Comparison of ENCODE assay signal across 15 cellular contexts in the genomic region with DNA sequence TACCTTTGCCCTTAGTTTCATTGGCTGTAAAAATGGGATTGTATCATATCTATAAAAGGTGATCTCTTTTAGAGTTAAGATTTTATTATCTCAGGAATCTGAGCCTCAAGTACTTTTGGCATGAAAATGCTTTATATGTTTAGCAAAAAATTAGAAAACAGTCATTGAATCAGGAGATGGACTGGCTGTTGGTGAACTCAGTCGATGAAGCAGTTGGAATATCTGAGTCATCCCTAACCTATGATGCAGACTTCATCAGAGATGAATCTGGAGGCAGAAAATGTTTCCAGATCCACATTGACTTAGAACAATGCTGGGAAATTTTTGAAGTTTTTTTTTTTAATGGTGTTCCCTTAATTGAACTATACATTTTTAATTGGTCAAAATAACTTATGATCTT.
DNase-seq lines count a peak whose midpoint lies in the region; ATAC-seq, FAIRE-seq and TF ChIP-seq lines count a peak whose summit lies in the region.
"Had no signal": no experiment of that assay in that cellular context is flagged by ENCODE, and none has a peak within 500 bp of the region (broad histone marks: within the 10 kb centered on the region; RNA-seq: fewer than 3 reads in every experiment).

No MANE protein-coding gene starts in this region.

- H3K4me3 ChIP-seq in epithelial cell of esophagus (ENCODE audit: low read length) (no peak overlapping the region), A673 (ENCODE audit: low read depth, low read length, poor library complexity, severe bottlenecking) (no peak overlapping the region)
- H3K4me3 ChIP-seq: lower lobe of right lung had no signal

- POLR2A ChIA-PET in A673 (lab: Charles Lee; ENCODE audit: low non-redundant PET) = no interaction called here

- H3K9me3 Mint-ChIP-seq in osteocyte (ENCODE audit: unreplicated experiment) = peaks cover 4% of the 10 kb centered on the region
- H3K9me3 Mint-ChIP-seq: brain; stimulated activated naive CD8-positive, alpha-beta T cell treated with anti-CD3 and anti-CD28 coated beads, Interleukin-15, Interleukin-2, amounts not matched to agents 100 ng/mL and 50 ng/mL, for 24 hours had no signal

- H3K4me1 ChIP-seq in A673 (ENCODE audit: insufficient read depth, low read length, poor library complexity, severe bottlenecking) = peaks cover 5% of the 10 kb centered on the region
- H3K4me1 ChIP-seq: lower lobe of right lung had no signal

- no TSS peak for BruUV-seq in A673 (replicated peaks; lab: Mats Ljungman, UMichigan)

- H3K36me3 ChIP-seq in A673 (ENCODE audit: insufficient read depth, low read length, poor library complexity, severe bottlenecking) = no peaks in the 10 kb centered on the region
- H3K36me3 ChIP-seq: lower lobe of right lung had no signal

- no peak for ATAC-seq in HG03469 (IDR thresholded peaks at IDR 0.05; ENCODE audit: unreplicated experiment)
- ATAC-seq: lower lobe of right lung had no signal

- CTCF ChIA-PET in A673 (lab: Charles Lee) = no interaction called here

- H3K4me1 Mint-ChIP-seq in osteocyte (ENCODE audit: unreplicated experiment) = peaks cover 19% of the 10 kb centered on the region

- no peak overlapping the region for H3K27ac ChIP-seq in A673 (ENCODE audit: low read depth, low read length, poor library complexity, severe bottlenecking)
- H3K27ac ChIP-seq: lower lobe of right lung had no signal

- FAIRE-seq in RCC 7860 (lab: Jason Lieb, UNC) = peak; percentile 88

- H3K27ac Mint-ChIP-seq in osteocyte (ENCODE audit: unreplicated experiment) = peak overlapping the region; percentile 82
- H3K27ac Mint-ChIP-seq: stimulated activated naive CD8-positive, alpha-beta T cell treated with anti-CD3 and anti-CD28 coated beads, Interleukin-15, Interleukin-2, amounts not matched to agents 100 ng/mL and 50 ng/mL, for 24 hours had no signal

- no peaks in the 10 kb centered on the region for H3K27me3 ChIP-seq in A673 (replicated peaks; ENCODE audit: insufficient read depth, low read depth, low read length, poor library complexity)

- TF ChIP-seq CTCF in epithelial cell of esophagus (IDR thresholded peaks at IDR 0.05; ENCODE audit: insufficient read depth, low read depth, low read length, missing control alignments) = no peak
- no peak for TF ChIP-seq CTCF in osteocyte (IDR thresholded peaks at IDR 0.05)
- TF ChIP-seq CTCF in A673 (conservative IDR thresholded peaks at IDR 0.05; ENCODE audit: low read depth, low read length) = no peak

- H3K27me3 Mint-ChIP-seq in osteocyte (ENCODE audit: unreplicated experiment) = no peaks in the 10 kb centered on the region
- H3K27me3 Mint-ChIP-seq: brain had no signal

- peaks cover 23% of the 10 kb centered on the region for H3K36me3 Mint-ChIP-seq in osteocyte (ENCODE audit: unreplicated experiment)

- DNase-seq in GM04504 (ENCODE audit: low read depth) (peak; percentile 49), RCC 7860 (ENCODE audit: low spot score) (peak; percentile 72), epithelial cell of esophagus (ENCODE audit: low read depth) (peak; percentile 74), osteocyte (ENCODE audit: extremely low spot score, unreplicated experiment) (no peak), occipital lobe (lab: John Stamatoyannopoulos, UW) (no peak), A673 (ENCODE audit: low spot score) (no peak)
- DNase-seq: DND-41; lower lobe of right lung; NCI-H187 treated with DMSO at 0.1 percent for 48 hours; posterior cingulate gyrus; stimulated activated CD4-positive, alpha-beta T cell treated with anti-CD3 and anti-CD28 coated beads, Interleukin-2, amount 100 ng/mL, for 48 hours; T-helper 9 cell had no signal

- intact Hi-C loops in A673 (cut with micrococcal nuclease; ENCODE audit: unreplicated experiment) = no loop called here

- no peaks in the 10 kb centered on the region for H3K9me3 ChIP-seq in A673 (ENCODE audit: low read depth, low read length, poor library complexity, severe bottlenecking)
- H3K9me3 ChIP-seq: lower lobe of right lung had no signal

- H3K4me3 Mint-ChIP-seq in osteocyte (ENCODE audit: unreplicated experiment) = no peak overlapping the region
- H3K4me3 Mint-ChIP-seq: brain; stimulated activated naive CD8-positive, alpha-beta T cell treated with anti-CD3 and anti-CD28 coated beads, Interleukin-15, Interleukin-2, amounts not matched to agents 100 ng/mL and 50 ng/mL, for 24 hours had no signal

Comparison
In these comparisons a context has a peak if more than half of its experiments do, and no peak if none do; other contexts are left out.
1. DNase-seq: peak in GM04504 (single experiment), RCC 7860 (single experiment) and epithelial cell of esophagus (single experiment); none in osteocyte (single experiment), occipital lobe (single experiment) and A673 (single experiment).